Comparison of ENCODE assay signal across 1 cellular context in genomic region chr4:70607454-70607853, GRCh38.
TF ChIP-seq lines count a peak whose summit lies in the region.

No MANE protein-coding gene starts in this region.

TF ChIP-seq in K562, 482 proteins besides CTCF, POLR2A, EP300 and RAD21:
- no peak for TF ChIP-seq SMARCE1 (IDR thresholded peaks at IDR 0.05)
- no peak for TF ChIP-seq ATF7 (IDR thresholded peaks at IDR 0.05)
- no peak for TF ChIP-seq ZKSCAN8 (CRISPR knock-in tag; IDR thresholded peaks at IDR 0.05)
- no peak for TF ChIP-seq KLF1 (tag; IDR thresholded peaks at IDR 0.05)
- no peak for TF ChIP-seq NR0B1 (IDR thresholded peaks at IDR 0.05; ENCODE audit: partially characterized antibody)
- no peak for TF ChIP-seq HMG20A (CRISPR knock-in tag; conservative IDR thresholded peaks at IDR 0.05)
- TF ChIP-seq, protein P1, sequence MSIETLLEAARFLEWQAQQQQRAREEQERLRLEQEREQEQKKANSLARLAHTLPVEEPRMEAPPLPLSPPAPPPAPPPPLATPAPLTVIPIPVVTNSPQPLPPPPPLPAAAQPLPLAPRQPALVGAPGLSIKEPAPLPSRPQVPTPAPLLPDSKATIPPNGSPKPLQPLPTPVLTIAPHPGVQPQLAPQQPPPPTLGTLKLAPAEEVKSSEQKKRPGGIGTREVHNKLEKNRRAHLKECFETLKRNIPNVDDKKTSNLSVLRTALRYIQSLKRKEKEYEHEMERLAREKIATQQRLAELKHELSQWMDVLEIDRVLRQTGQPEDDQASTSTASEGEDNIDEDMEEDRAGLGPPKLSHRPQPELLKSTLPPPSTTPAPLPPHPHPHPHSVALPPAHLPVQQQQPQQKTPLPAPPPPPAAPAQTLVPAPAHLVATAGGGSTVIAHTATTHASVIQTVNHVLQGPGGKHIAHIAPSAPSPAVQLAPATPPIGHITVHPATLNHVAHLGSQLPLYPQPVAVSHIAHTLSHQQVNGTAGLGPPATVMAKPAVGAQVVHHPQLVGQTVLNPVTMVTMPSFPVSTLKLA (conservative IDR thresholded peaks at IDR 0.05) = no peak
- TF ChIP-seq KDM1A (IDR thresholded peaks at IDR 0.05) = no peak
- TF ChIP-seq ATF2 (CRISPR knock-in tag; IDR thresholded peaks at IDR 0.05) = no peak
- TF ChIP-seq KAT7 (CRISPR knock-in tag; IDR thresholded peaks at IDR 0.05; ENCODE audit: borderline replicate concordance) = no peak
- no peak for TF ChIP-seq ZNF584 (CRISPR knock-in tag; IDR thresholded peaks at IDR 0.05; ENCODE audit: low read depth)
- no peak for TF ChIP-seq HNRNPL (IDR thresholded peaks at IDR 0.05; ENCODE audit: low read depth, low read length)
- no peak for TF ChIP-seq IFI16 (CRISPR knock-in tag; IDR thresholded peaks at IDR 0.05)
- no peak for TF ChIP-seq YY1 (IDR thresholded peaks at IDR 0.05; ENCODE audit: borderline replicate concordance in 1 of 3, control insufficient read depth in 1 of 3, extremely low read depth in 1 of 3, insufficient read depth in 3 of 3, insufficient read length in 1 of 3, insufficient replicate concordance in 2 of 3, low read depth in 1 of 3, low read length in 2 of 3)
